In genomic region chr15:40597024-40597423, GRCh38 we compare ENCODE assay signal across 28 cellular contexts. TPM values are rescaled to one million over a fixed set of nuclear protein-coding genes. Genes with fewer than 3 reads are reported as not detected.
"Had no signal": no experiment of that assay in that cellular context is flagged by ENCODE, and none has a peak within 500 bp of the region (broad histone marks: within the 10 kb centered on the region; RNA-seq: fewer than 3 reads in every experiment).

No MANE protein-coding gene starts in this region.

- H3K9me3 Mint-ChIP-seq: activated CD8-positive, alpha-beta T cell treated with anti-CD3 and anti-CD28 coated beads for 36 hours; activated naive CD4-positive, alpha-beta T cell treated with anti-CD3 and anti-CD28 coated beads, Interleukin-2, amount 50 U/mL, for 24 hours; activated naive CD8-positive, alpha-beta T cell treated with anti-CD3 and anti-CD28 coated beads, Interleukin-2, amount 50 U/mL, for 24 hours had no signal

- DNase-seq: activated CD4-positive, alpha-beta T cell treated with anti-CD3 and anti-CD28 coated beads for 4 hours; activated CD8-positive, alpha-beta memory T cell treated with anti-CD3 and anti-CD28 coated beads, Interleukin-2, amount 50 U/mL, for 48 hours; activated CD8-positive, alpha-beta T cell treated with anti-CD3 and anti-CD28 coated beads for 36 hours; activated naive CD8-positive, alpha-beta T cell treated with anti-CD3 and anti-CD28 coated beads, Interleukin-2, amount 50 U/mL, for 24 hours; activated T-cell treated with anti-CD3 and anti-CD28 coated beads, Interleukin-2, amount 50 U/mL, for 1 hour; amniotic stem cell; body of pancreas; central memory CD4-positive, alpha-beta T cell; Kasumi-1; KBM-7; NCI-H1048; NCI-H146; NCI-H187 treated with DMSO at 0.1 percent for 48 hours; NCI-H2081 treated with DMSO at 0.1 percent for 48 hours; NCI-H2171; NCI-H226; NCI-H526; NCI-H774; OCI-M1; RPMI8226; SHP77; T-helper 1 cell; WERI-Rb-1 had no signal

- H3K4me3 ChIP-seq: ascending aorta, body of pancreas, SJSA1 had no signal

- H3K27ac Mint-ChIP-seq: activated CD8-positive, alpha-beta T cell treated with anti-CD3 and anti-CD28 coated beads for 36 hours; activated naive CD4-positive, alpha-beta T cell treated with anti-CD3 and anti-CD28 coated beads, Interleukin-2, amount 50 U/mL, for 24 hours; activated naive CD8-positive, alpha-beta T cell treated with anti-CD3 and anti-CD28 coated beads, Interleukin-2, amount 50 U/mL, for 24 hours had no signal

- H3K4me3 Mint-ChIP-seq: activated CD8-positive, alpha-beta T cell treated with anti-CD3 and anti-CD28 coated beads for 36 hours; activated naive CD4-positive, alpha-beta T cell treated with anti-CD3 and anti-CD28 coated beads, Interleukin-2, amount 50 U/mL, for 24 hours; activated naive CD8-positive, alpha-beta T cell treated with anti-CD3 and anti-CD28 coated beads, Interleukin-2, amount 50 U/mL, for 24 hours had no signal

- ATAC-seq: activated CD8-positive, alpha-beta T cell treated with anti-CD3 and anti-CD28 coated beads for 36 hours; activated naive CD8-positive, alpha-beta T cell treated with anti-CD3 and anti-CD28 coated beads, Interleukin-2, amount 50 U/mL, for 24 hours; body of pancreas; Panc1 had no signal

- H3K27me3 ChIP-seq: ascending aorta, body of pancreas, SJSA1 had no signal

- H3K27ac ChIP-seq: ascending aorta, body of pancreas, SJSA1, WERI-Rb-1 had no signal

- H3K36me3 ChIP-seq: ascending aorta, WERI-Rb-1 had no signal

- FAIRE-seq: bronchial epithelial cell had no signal

- H3K9me3 ChIP-seq: ascending aorta, body of pancreas, SJSA1 had no signal

RNA-seq across cellular contexts. Expression of gene KNL1, which starts 3.0 kb away (rescaled TPM):
- total RNA-seq: ascending aorta, body of pancreas had no signal
